Comparison of ENCODE assay signal across 14 cellular contexts in the genomic region with DNA sequence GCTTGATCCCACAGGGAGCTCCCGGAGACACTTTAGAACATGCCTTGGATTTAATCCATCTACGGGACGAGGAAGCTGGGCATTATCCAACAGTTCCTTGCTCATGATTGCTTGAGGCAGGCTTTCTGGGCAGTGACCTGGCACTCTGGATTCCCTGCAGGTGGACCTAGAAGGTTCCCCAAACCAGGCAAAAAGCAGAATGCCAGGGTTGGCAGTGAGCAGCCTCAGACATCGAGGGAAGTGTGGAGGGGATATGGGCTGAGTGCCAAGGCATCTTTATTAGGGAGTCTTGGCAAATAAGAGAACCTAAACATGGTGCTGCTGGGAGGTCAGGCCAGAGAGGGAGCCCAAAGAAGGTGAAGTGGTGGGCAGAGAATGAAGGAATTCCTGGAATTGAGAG.
A peak's percentile ranks its signal among the peaks of the same experiment; 100 is the strongest.
DNase-seq lines count a peak whose midpoint lies in the region; ATAC-seq, FAIRE-seq and TF ChIP-seq lines count a peak whose summit lies in the region.
"Had no signal": no experiment of that assay in that cellular context is flagged by ENCODE, and none has a peak within 500 bp of the region (broad histone marks: within the 10 kb centered on the region; RNA-seq: fewer than 3 reads in every experiment).

No MANE protein-coding gene starts in this region.

- H4K20me1 ChIP-seq in H1 (replicated peaks in 1 of 2; ENCODE audit: control insufficient read depth in 1 of 2, insufficient read depth in 2 of 2, low read length in 2 of 2), result no peaks in the 10 kb centered on the region

- POLR2A ChIA-PET in activated B cell treated with CpG ODN at 0.5 μM for 24 hours (lab: Charles Lee), result interaction anchor here (1.1 to 2.2 kb wide), 3 partner anchors 7 to 973 kb away, joined by 3 to 6 read pairs (median 3); no protein-coding TSS in a partner anchor
- POLR2A ChIA-PET in H1 (lab: Charles Lee; ENCODE audit: partially characterized antibody), result no interaction called here

- 0 out of 2 replicates have a peak overlapping the region, but pooled peaks have one; percentile 13 for H2BK20ac ChIP-seq in H1 (ENCODE audit: low read length)

- H4K8ac ChIP-seq in H1 (ENCODE audit: extremely low read depth, insufficient read depth, low read length), result no peak overlapping the region

- no peak overlapping the region for H2BK120ac ChIP-seq in H1 (replicated peaks; ENCODE audit: low read depth, low read length)

- H3K9ac ChIP-seq in H1 (replicated peaks in 1 of 4; ENCODE audit: extremely low read depth in 1 of 4, low read depth in 3 of 4, low read length in 3 of 4), result no peak overlapping the region
- H3K9ac ChIP-seq: KMS-11 had no signal

- TF ChIP-seq EP300 in H1 (IDR thresholded peaks at IDR 0.05; ENCODE audit: borderline replicate concordance in 1 of 2, low read depth in 2 of 2, low read length in 2 of 2), result no peak

- ATAC-seq in Right ventricle myocardium superior (ENCODE audit: poor library complexity), result peak; percentile 19
- no peak for ATAC-seq in Right ventricle myocardium inferior
- no peak for ATAC-seq in activated B cell treated with CpG ODN at 0.5 μM for 24 hours (ENCODE audit: low read depth)
- ATAC-seq in upper lobe of right lung, result no peak
- no peak for ATAC-seq in GM21526 (IDR thresholded peaks at IDR 0.05; ENCODE audit: low FRiP score, unreplicated experiment)
- ATAC-seq: gastroesophageal sphincter had no signal

- H3K27me3 Mint-ChIP-seq in activated B cell treated with CpG ODN at 0.5 μM for 24 hours, result no peaks in the 10 kb centered on the region

- 88% methylated on average over 4 of the region's 4 CpGs; no CpG with 5 or more reads in 1 of the 2 experiments for WGBS in H1 (ENCODE audit: extremely low coverage in 1 of 2, insufficient coverage in 1 of 2, insufficient read length in 1 of 2, insufficient replicate concordance in 2 of 2, low coverage in 1 of 2, low lambda C conversion rate in 2 of 2, missing lambda C conversion rate in 1 of 2), 2 experiments

- H3K27me3 ChIP-seq in H1 (replicated peaks in 1 of 4; ENCODE audit: control insufficient read depth in 3 of 4, extremely low read depth in 1 of 4, insufficient read depth in 3 of 4, low read length in 3 of 4), result peaks cover 0 to 10% (median 6%) of the 10 kb centered on the region in 4 experiments; a peak in 2 of 7 replicates
- H3K27me3 ChIP-seq in upper lobe of right lung, result no peaks in the 10 kb centered on the region
- H3K27me3 ChIP-seq: gastroesophageal sphincter had no signal

- H3K36me3 Mint-ChIP-seq in activated B cell treated with CpG ODN at 0.5 μM for 24 hours (ENCODE audit: low read depth), result peaks cover 17% of the 10 kb centered on the region

- no peak overlapping the region for H3K4ac ChIP-seq in H1 (replicated peaks; ENCODE audit: insufficient read length, low read depth, low read length)

- H3K9me3 ChIP-seq in H1 (ENCODE audit: insufficient read depth in 2 of 2, low read depth in 1 of 2, low read length in 1 of 2), result peaks cover 8 to 9% of the 10 kb centered on the region in 2 experiments; a peak in 2 of 4 replicates
- no peaks in the 10 kb centered on the region for H3K9me3 ChIP-seq in upper lobe of right lung

- H2AK5ac ChIP-seq in H1 (ENCODE audit: low read depth, low read length), result no peak overlapping the region; the same call in 1 of the 2 replicates

- no peak overlapping the region for H3K14ac ChIP-seq in H1 (ENCODE audit: insufficient read length)

- peaks cover 91% of the 10 kb centered on the region for H3K4me1 Mint-ChIP-seq in activated B cell treated with CpG ODN at 0.5 μM for 24 hours

- no peak overlapping the region for H3K4me2 ChIP-seq in H1 (ENCODE audit: insufficient read depth in 1 of 2, low read depth in 2 of 2, low read length in 2 of 2)
- H3K4me2 ChIP-seq: KMS-11 had no signal

- no peak overlapping the region for H2AFZ ChIP-seq in H1 (ENCODE audit: low read length)

- no peak for TF ChIP-seq RAD21 in H1 (IDR thresholded peaks at IDR 0.05 in 1 of 2, conservative IDR thresholded peaks at IDR 0.05 in 1 of 2; ENCODE audit: low read depth in 2 of 2, low read length in 2 of 2)

- no peak overlapping the region for H3K27ac ChIP-seq in H1 (ENCODE audit: low read depth, low read length)
- H3K27ac ChIP-seq in upper lobe of right lung, result peak overlapping the region; percentile 42
- H3K27ac ChIP-seq: KMS-11 had no signal

- DNase-seq in Right ventricle myocardium superior (no peak), Right ventricle myocardium inferior (ENCODE audit: missing footprints) (no peak), activated B cell treated with CpG ODN at 0.5 μM for 24 hours (no peak), H1 (ENCODE audit: low read depth in 1 of 2, low spot score in 2 of 2) (no peak), upper lobe of right lung (no peak), cardiac septum (ENCODE audit: low spot score) (no peak), NCI-H748 treated with DMSO at 0.1 percent for 48 hours (lab: John Stamatoyannopoulos, UW) (no peak)
- DNase-seq: NCI-H187; NCI-H524; stimulated activated CD4-positive, alpha-beta T cell treated with anti-CD3 and anti-CD28 coated beads, Interleukin-4, amount 100 ng/mL, for 1 hour had no signal

- H3K79me2 ChIP-seq in H1 (ENCODE audit: control insufficient read depth in 1 of 2, insufficient read depth in 2 of 2, low read length in 2 of 2), result no peaks in the 10 kb centered on the region

- FAIRE-seq in H1 (lab: Jason Lieb, UNC), result no peak
- FAIRE-seq: G401.6 had no signal

- H3K36me3 ChIP-seq in H1 (ENCODE audit: control insufficient read depth in 2 of 4, insufficient read depth in 4 of 4, low read length in 3 of 4), result no peaks in the 10 kb centered on the region
- no peaks in the 10 kb centered on the region for H3K36me3 ChIP-seq in upper lobe of right lung
- H3K36me3 ChIP-seq: gastroesophageal sphincter had no signal

- H2BK12ac ChIP-seq in H1 (ENCODE audit: low read depth, low read length), result no peak overlapping the region

- H4K91ac ChIP-seq in H1 (replicated peaks; ENCODE audit: insufficient read length, low read length), result no peak overlapping the region

- TF ChIP-seq CTCF in activated B cell treated with CpG ODN at 0.5 μM for 24 hours (IDR thresholded peaks at IDR 0.05) (no peak), H1 (IDR thresholded peaks at IDR 0.05; ENCODE audit: control extremely low read depth in 1 of 3, insufficient read depth in 1 of 3, low read depth in 1 of 3, low read length in 3 of 3) (no peak), upper lobe of right lung (IDR thresholded peaks at IDR 0.05) (no peak)

- H3K79me1 ChIP-seq in H1 (ENCODE audit: low read depth, low read length), result no peaks in the 10 kb centered on the region

- no peak overlapping the region for H3K56ac ChIP-seq in H1 (replicated peaks; ENCODE audit: insufficient read length, low read depth, low read length)

- CTCF ChIA-PET in activated B cell treated with CpG ODN at 0.5 μM for 24 hours (lab: Charles Lee) (no interaction called here), H1 (lab: Charles Lee; ENCODE audit: partially characterized antibody) (interaction anchor here (0.9 to 2.2 kb wide), 6 partner anchors 11 to 368 kb away, joined by 3 to 8 read pairs (median 3); no protein-coding TSS in a partner anchor)

- H3K27ac Mint-ChIP-seq in activated B cell treated with CpG ODN at 0.5 μM for 24 hours, result peak overlapping the region; percentile 97

- no peak overlapping the region for H4K5ac ChIP-seq in H1 (ENCODE audit: insufficient read length, low read depth, low read length)

- peak overlapping the region; percentile 26; the same call in 1 of the 2 replicates for H3K18ac ChIP-seq in H1 (ENCODE audit: extremely low read depth, low read length)

- H2BK5ac ChIP-seq in H1 (ENCODE audit: low read depth, low read length), result no peak overlapping the region

- no peak for TF ChIP-seq POLR2A in H1 (IDR thresholded peaks at IDR 0.05; ENCODE audit: control extremely low read depth in 1 of 2, low read depth in 2 of 2, low read length in 2 of 2)

- no peak overlapping the region for H3K23ac ChIP-seq in H1 (ENCODE audit: insufficient read length)

- peaks cover 3 to 13% (median 9%) of the 10 kb centered on the region in 4 experiments; a peak in 5 of 7 replicates for H3K4me1 ChIP-seq in H1 (replicated peaks in 1 of 4; ENCODE audit: control insufficient read depth in 3 of 4, insufficient read depth in 4 of 4, low read length in 3 of 4)
- peaks cover 21% of the 10 kb centered on the region for H3K4me1 ChIP-seq in upper lobe of right lung

- H3K4me3 Mint-ChIP-seq in activated B cell treated with CpG ODN at 0.5 μM for 24 hours, result peak overlapping the region; percentile 77

- intact Hi-C loops in Right ventricle myocardium superior (cut with DNase I), result no loop called here
- intact Hi-C loops in Right ventricle myocardium inferior (cut with DNase I), result no loop called here
- intact Hi-C loops in activated B cell treated with CpG ODN at 0.5 μM for 24 hours (cut with micrococcal nuclease), result loop anchor here (1.0 to 2.0 kb wide), 3 partner anchors 10 to 51 kb away; no protein-coding TSS in a partner anchor
- intact Hi-C loops in upper lobe of right lung (cut with DNase I), result no loop called here
- intact Hi-C loops in cardiac septum (cut with DNase I), result no loop called here

- H3K4me3 ChIP-seq in H1 (ENCODE audit: extremely low read depth in 1 of 4, insufficient read depth in 2 of 4, low read depth in 3 of 4, low read length in 4 of 4) (no peak overlapping the region), upper lobe of right lung (no peak overlapping the region)
- H3K4me3 ChIP-seq: gastroesophageal sphincter had no signal

- H2BK15ac ChIP-seq in H1 (ENCODE audit: low read length), result peak overlapping the region; percentile 1; the same call in 1 of the 2 replicates

- H3K23me2 ChIP-seq in H1 (ENCODE audit: low read depth, low read length), result no peaks in the 10 kb centered on the region

- peaks cover 3% of the 10 kb centered on the region for H3K9me3 Mint-ChIP-seq in activated B cell treated with CpG ODN at 0.5 μM for 24 hours

TF ChIP-seq in H1, 55 proteins besides CTCF, POLR2A, EP300 and RAD21 (continues in another document):
- no peak for TF ChIP-seq CEBPB (IDR thresholded peaks at IDR 0.05; ENCODE audit: low read depth, low read length)
- no peak for TF ChIP-seq GTF2F1 (IDR thresholded peaks at IDR 0.05; ENCODE audit: borderline replicate concordance, low read depth, low read length)
- TF ChIP-seq SP2 (IDR thresholded peaks at IDR 0.05; ENCODE audit: low read length), result no peak
- TF ChIP-seq SP4 (IDR thresholded peaks at IDR 0.05; ENCODE audit: low read length), result no peak
- TF ChIP-seq BCL11A (IDR thresholded peaks at IDR 0.05; ENCODE audit: low read depth in 2 of 2, low read length in 2 of 2), result no peak
- no peak for TF ChIP-seq MAFK (IDR thresholded peaks at IDR 0.05; ENCODE audit: low read depth, low read length)
- no peak for TF ChIP-seq RXRA (IDR thresholded peaks at IDR 0.05; ENCODE audit: insufficient read depth, low read depth, low read length)
- no peak for TF ChIP-seq JUN (IDR thresholded peaks at IDR 0.05; ENCODE audit: low read depth, low read length)
- TF ChIP-seq KDM1A (IDR thresholded peaks at IDR 0.05; ENCODE audit: borderline replicate concordance, low read length), result no peak
- TF ChIP-seq, protein P1, sequence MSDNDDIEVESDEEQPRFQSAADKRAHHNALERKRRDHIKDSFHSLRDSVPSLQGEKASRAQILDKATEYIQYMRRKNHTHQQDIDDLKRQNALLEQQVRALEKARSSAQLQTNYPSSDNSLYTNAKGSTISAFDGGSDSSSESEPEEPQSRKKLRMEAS (IDR thresholded peaks at IDR 0.05), result no peak
- TF ChIP-seq CBX8 (IDR thresholded peaks at IDR 0.05; ENCODE audit: borderline replicate concordance, low read depth, low read length), result no peak
